8 cellular contexts compared by ENCODE assay signal in genomic region chr2:221572821-221573429, GRCh38. TPM values are rescaled to one million over a fixed set of nuclear protein-coding genes. Genes with fewer than 3 reads are reported as not detected.
DNase-seq lines count a peak whose midpoint lies in the region; ATAC-seq, FAIRE-seq and TF ChIP-seq lines count a peak whose summit lies in the region.

No MANE protein-coding gene starts in this region.

- peak overlapping the region; percentile 43 to 95 (median 90) for H3K27ac Mint-ChIP-seq in CD8-positive, alpha-beta memory T cell
- H3K27ac Mint-ChIP-seq in T-helper 17 cell = peak overlapping the region; percentile 95

- H3K27me3 ChIP-seq in CD8-positive, alpha-beta memory T cell (ENCODE audit: insufficient read depth, low read length, poor library complexity, severe bottlenecking) = peaks cover 16% of the 10 kb centered on the region
- H3K27me3 ChIP-seq in bronchial epithelial cell (ENCODE audit: control insufficient read depth, insufficient read depth, low read length) (peaks cover 9% of the 10 kb centered on the region), keratinocyte (ENCODE audit: control insufficient read depth, extremely low read depth, insufficient read depth, low read length) (peaks cover 10% of the 10 kb centered on the region)

- FAIRE-seq in bronchial epithelial cell (lab: Jason Lieb, UNC) (no peak), keratinocyte (lab: Jason Lieb, UNC) (no peak)

- H3K4me1 ChIP-seq in CD8-positive, alpha-beta memory T cell (ENCODE audit: insufficient read depth, low read length) = peaks cover 20% of the 10 kb centered on the region
- peaks cover 10% of the 10 kb centered on the region for H3K4me1 ChIP-seq in keratinocyte (ENCODE audit: control insufficient read depth, extremely low read depth, insufficient read depth, low read length)

- DNase-seq in CD8-positive, alpha-beta memory T cell = peak in 2 of 5 donors; percentile 6 to 12
- DNase-seq in T-helper 17 cell (peak in 2 of 3 donors; percentile 9 to 22), bronchial epithelial cell (ENCODE audit: low read depth) (peak; percentile 29), keratinocyte (ENCODE audit: low read depth, low spot score) (no peak), LoVo (ENCODE audit: low spot score) (no peak)
- DNase-seq in stimulated activated CD4-positive, alpha-beta T cell treated with anti-CD3 and anti-CD28 coated beads, Interleukin-2, amount 100 ng/mL, for 48 hours = peak; percentile 19 to 21

- peak overlapping the region; percentile 87 for H3K27ac ChIP-seq in CD8-positive, alpha-beta memory T cell (ENCODE audit: low read depth, low read length)
- peak overlapping the region; percentile 40 for H3K27ac ChIP-seq in keratinocyte (ENCODE audit: control insufficient read depth, insufficient read depth, low read length)

- peak overlapping the region; percentile 92 for H2AFZ ChIP-seq in keratinocyte (ENCODE audit: control insufficient read depth, low read length)

- H3K9me3 Mint-ChIP-seq in CD8-positive, alpha-beta memory T cell = no peaks in the 10 kb centered on the region

- no peaks in the 10 kb centered on the region for H3K9me1 ChIP-seq in keratinocyte (ENCODE audit: control insufficient read depth, extremely low read depth, insufficient read depth, low read length)

- peaks cover 36 to 43% (median 40%) of the 10 kb centered on the region in 3 donors for H3K4me1 Mint-ChIP-seq in CD8-positive, alpha-beta memory T cell
- peaks cover 35% of the 10 kb centered on the region for H3K4me1 Mint-ChIP-seq in T-helper 17 cell

- H3K36me3 Mint-ChIP-seq in CD8-positive, alpha-beta memory T cell = peaks cover 0 to 27% (median 3%) of the 10 kb centered on the region in 3 donors
- peaks cover 6% of the 10 kb centered on the region for H3K36me3 Mint-ChIP-seq in T-helper 17 cell (ENCODE audit: low read depth)

- peaks cover 4% of the 10 kb centered on the region for H3K79me2 ChIP-seq in keratinocyte (ENCODE audit: control insufficient read depth, insufficient read depth, low read length)

- no peak for TF ChIP-seq CTCF in bronchial epithelial cell (IDR thresholded peaks at IDR 0.05; ENCODE audit: insufficient read depth, low read length, severe bottlenecking)
- no peak for TF ChIP-seq CTCF in keratinocyte (optimal IDR thresholded peaks at IDR 0.05 in 1 of 3, IDR thresholded peaks at IDR 0.05 in 1 of 3, conservative IDR thresholded peaks at IDR 0.05 in 1 of 3; ENCODE audit: extremely low read depth in 1 of 3, insufficient read depth in 2 of 3, low read length in 3 of 3)

- peak overlapping the region; percentile 92 to 98 (median 93) for H3K4me3 Mint-ChIP-seq in CD8-positive, alpha-beta memory T cell
- H3K4me3 Mint-ChIP-seq in T-helper 17 cell = peak overlapping the region; percentile 99

- peak overlapping the region; percentile 69 for H3K9ac ChIP-seq in keratinocyte (ENCODE audit: control insufficient read depth, extremely low read depth, insufficient read depth, low read length)

- POLR2A ChIA-PET in CD8-positive, alpha-beta memory T cell (lab: Charles Lee) = interaction anchor here (0.7 to 1.5 kb wide), 2 partner anchors 53 to 55 kb away, joined by 3 to 6 read pairs; no protein-coding TSS in a partner anchor

- peak overlapping the region; percentile 58 for H3K4me3 ChIP-seq in CD8-positive, alpha-beta memory T cell (ENCODE audit: low read length)
- H3K4me3 ChIP-seq in bronchial epithelial cell (ENCODE audit: low read depth, low read length) = peak overlapping the region; percentile 82
- peak overlapping the region; percentile 87 to 89 (median 87) for H3K4me3 ChIP-seq in keratinocyte (ENCODE audit: control insufficient read depth in 2 of 3, extremely low read depth in 1 of 3, insufficient read depth in 2 of 3, low read depth in 1 of 3, low read length in 3 of 3)

- H3K27me3 Mint-ChIP-seq in CD8-positive, alpha-beta memory T cell = peaks cover 30 to 44% of the 10 kb centered on the region in 2 donors
- H3K27me3 Mint-ChIP-seq in T-helper 17 cell = peaks cover 51% of the 10 kb centered on the region

- no peaks in the 10 kb centered on the region for H4K20me1 ChIP-seq in keratinocyte (ENCODE audit: control insufficient read depth, extremely low read depth, insufficient read depth, low read length)

- dilution Hi-C loops in keratinocyte (cut with MboI; ENCODE audit: extremely low pct_ligation_motif_present, low sequenced_read_pairs) = no loop called here

- peak overlapping the region; percentile 99 for H3K4me2 ChIP-seq in keratinocyte (ENCODE audit: control insufficient read depth, extremely low read depth, insufficient read depth, low read depth, low read length)

- CTCF ChIA-PET in CD8-positive, alpha-beta memory T cell (lab: Charles Lee) = interaction anchor here (0.9 to 3.7 kb wide), 17 partner anchors 10 to 888 kb away, joined by 3 to 23 read pairs (median 5); no protein-coding TSS in a partner anchor

- H3K9me3 ChIP-seq in CD8-positive, alpha-beta memory T cell (ENCODE audit: low read length) = no peaks in the 10 kb centered on the region
- H3K9me3 ChIP-seq in T-helper 17 cell (ENCODE audit: control insufficient read depth, low read length, poor library complexity, severe bottlenecking) = no peaks in the 10 kb centered on the region
- no peaks in the 10 kb centered on the region for H3K9me3 ChIP-seq in keratinocyte (ENCODE audit: control insufficient read depth, low read depth, low read length)

- no peaks in the 10 kb centered on the region for H3K36me3 ChIP-seq in CD8-positive, alpha-beta memory T cell (ENCODE audit: insufficient read depth, low read length)
- H3K36me3 ChIP-seq in bronchial epithelial cell (ENCODE audit: control insufficient read depth, insufficient read depth, low read length) (no peaks in the 10 kb centered on the region), keratinocyte (ENCODE audit: control insufficient read depth in 2 of 2, extremely low read depth in 1 of 2, insufficient read depth in 2 of 2, low read length in 2 of 2) (no peaks in the 10 kb centered on the region)

- ATAC-seq in GM19455 (IDR thresholded peaks at IDR 0.05; ENCODE audit: unreplicated experiment) = peak; percentile 30
- peak; percentile 23 for ATAC-seq in HG03457 (IDR thresholded peaks at IDR 0.05; ENCODE audit: unreplicated experiment)
- ATAC-seq in T-helper 17 cell = peak; percentile 10

RNA-seq across cellular contexts. Expression of gene EPHA4, which starts 0.8 kb away (rescaled TPM):
- total RNA-seq in CD8-positive, alpha-beta memory T cell = 10 to 100 TPM in 1 of 2 experiments, 1 to 10 TPM in 1; 7.8 to 10.2 TPM
- polyA plus RNA-seq in CD8-positive, alpha-beta memory T cell = 19.3 TPM
- total RNA-seq in T-helper 17 cell (10 to 100 TPM; 70.7 to 88.2 TPM), bronchial epithelial cell (6.1 and 14.7 TPM in 2 replicates)
- polyA plus RNA-seq in keratinocyte = 6.5 to 20.2 TPM (median 9.0 TPM) in 3 replicates
- 15.0 TPM for polyA plus RNA-seq in keratinocyte (2011; ENCODE audit: low read depth)
- 1.8 and 2.6 TPM in 2 replicates for polyA plus RNA-seq in keratinocyte (2011; cell fraction: cytosol; rRNA removed)
- polyA plus RNA-seq in keratinocyte (2011; cell fraction: nucleus; rRNA removed) = 21.6 and 25.2 TPM in 2 replicates
- polyA plus RNA-seq in keratinocyte (2012; ENCODE audit: low replicate concordance) = 3.9 and 7.1 TPM in 2 replicates
- 14.3 to 41.4 TPM (median 24.7 TPM) in 3 replicates for polyA minus RNA-seq in keratinocyte
- polyA minus RNA-seq in keratinocyte (2011; cell fraction: cytosol; rRNA and poly(A)+ RNA removed) = 5.8 TPM
- polyA minus RNA-seq in keratinocyte (2011; cell fraction: nucleus; rRNA and poly(A)+ RNA removed) = 24.0 and 44.6 TPM in 2 replicates

Comparison
In these comparisons a context has a peak if more than half of its experiments do, and no peak if none do; other contexts are left out.
1. DNase-seq: peak in T-helper 17 cell (2 of 3), bronchial epithelial cell (single experiment) and stimulated activated CD4-positive, alpha-beta T cell treated with anti-CD3 and anti-CD28 coated beads, Interleukin-2, amount 100 ng/mL, for 48 hours (2 of 2); none in keratinocyte (single experiment) and LoVo (single experiment).
2. Peak in every context shown above with its lines, with median percentiles within 50 percentile points of each other: H3K4me3 ChIP-seq and ATAC-seq.